In genomic region chr18:58396966-58397365, GRCh38 we compare ENCODE assay signal across 20 cellular contexts.
"Had no signal": no experiment of that assay in that cellular context is flagged by ENCODE, and none has a peak within 500 bp of the region (broad histone marks: within the 10 kb centered on the region; RNA-seq: fewer than 3 reads in every experiment).

No MANE protein-coding gene starts in this region.

- H3K36me3 ChIP-seq: suprapubic skin had no signal

- H3K27ac ChIP-seq: esophagus muscularis mucosa, gastroesophageal sphincter, left ventricle myocardium inferior, lower lobe of right lung, pancreas, suprapubic skin, thyroid gland had no signal

- DNase-seq: effector CD4-positive, alpha-beta T cell; foreskin fibroblast; kidney; left cardiac atrium; left ventricle myocardium inferior; lower lobe of right lung; mesenchymal stem cell; midbrain; naive B cell; occipital lobe; pancreas; retina; stimulated activated CD4-positive, alpha-beta T cell treated with anti-CD3 and anti-CD28 coated beads, Interleukin-12 subunit alpha, Interleukin-12 subunit beta, amount 100 ng/mL, for 4 hours; stimulated activated CD4-positive, alpha-beta T cell treated with anti-CD3 and anti-CD28 coated beads, Interleukin-2, amount 100 ng/mL, for 48 hours; stimulated activated naive CD8-positive, alpha-beta T cell treated with anti-CD3 and anti-CD28 coated beads, Interleukin-15, Interleukin-2, amounts not matched to agents 100 U/mL and 50 U/mL, for 24 hours; thyroid gland had no signal

- H3K9me3 ChIP-seq: esophagus muscularis mucosa, gastroesophageal sphincter, left ventricle myocardium inferior, lower lobe of right lung, pancreas, suprapubic skin, thyroid gland had no signal

- FAIRE-seq: kidney, pancreas, urothelium cell line had no signal

- H3K4me1 ChIP-seq: pancreas, thyroid gland had no signal

- H3K4me3 ChIP-seq: esophagus muscularis mucosa, gastroesophageal sphincter, left ventricle myocardium inferior, lower lobe of right lung, pancreas, suprapubic skin, thyroid gland had no signal

- H3K27me3 ChIP-seq: esophagus muscularis mucosa, gastroesophageal sphincter, pancreas, suprapubic skin, thyroid gland had no signal
